Comparison of ENCODE assay signal across 11 cellular contexts in the genomic region with DNA sequence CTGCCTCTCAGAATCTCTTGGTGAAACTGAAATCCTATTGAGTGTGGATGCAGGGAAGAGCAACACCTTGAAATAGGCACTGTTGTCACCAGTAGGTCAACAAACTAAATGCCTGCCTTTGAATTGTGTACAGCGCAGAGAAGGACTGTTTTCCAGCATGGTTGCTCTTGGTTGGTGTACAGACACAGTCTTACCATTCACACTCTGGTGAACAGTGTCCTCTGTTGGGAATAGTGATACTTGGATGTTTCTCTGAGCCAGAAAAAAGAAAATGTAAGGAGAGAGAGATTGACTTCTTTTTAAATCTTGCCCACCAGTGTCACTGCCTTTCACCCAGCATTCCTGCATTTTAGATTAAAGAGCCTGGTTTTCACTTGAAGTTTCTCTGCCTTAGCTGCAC.
DNase-seq lines count a peak whose midpoint lies in the region; ATAC-seq and TF ChIP-seq lines count a peak whose summit lies in the region.
"Had no signal": no experiment of that assay in that cellular context is flagged by ENCODE, and none has a peak within 500 bp of the region (broad histone marks: within the 10 kb centered on the region; RNA-seq: fewer than 3 reads in every experiment).

No MANE protein-coding gene starts in this region.

- 0 out of 3 replicates have a peak, but pooled peaks have one; percentile 42 for ATAC-seq in RWPE2 (ENCODE audit: low read depth)
- ATAC-seq in activated CD8-positive, alpha-beta T cell treated with anti-CD3 and anti-CD28 coated beads for 36 hours = no peak
- ATAC-seq in GM21529 (IDR thresholded peaks at IDR 0.05; ENCODE audit: unreplicated experiment) = no peak
- ATAC-seq: activated CD4-positive, alpha-beta T cell treated with anti-CD3 and anti-CD28 coated beads for 36 hours had no signal

- no peaks in the 10 kb centered on the region for H3K27me3 ChIP-seq in BJ (ENCODE audit: control insufficient read depth, insufficient read depth, low read length)
- no peaks in the 10 kb centered on the region for H3K27me3 ChIP-seq in RWPE2 (ENCODE audit: insufficient read depth, poor library complexity, severe bottlenecking)

- no peaks in the 10 kb centered on the region for H3K9me3 ChIP-seq in RWPE2 (ENCODE audit: severe bottlenecking)

- no peak for DNase-seq in BJ (ENCODE audit: low read depth)
- no peak for DNase-seq in RWPE2 (ENCODE audit: low spot score)
- peak; percentile 18 for DNase-seq in fibroblast of gingiva (ENCODE audit: low read depth)
- DNase-seq in neural crest cell (ENCODE audit: low read depth, low spot score) = no peak
- DNase-seq in activated CD8-positive, alpha-beta T cell treated with anti-CD3 and anti-CD28 coated beads for 36 hours = no peak
- DNase-seq in activated CD8-positive, alpha-beta memory T cell treated with anti-CD3 and anti-CD28 coated beads for 24 hours = no peak
- DNase-seq in RKO (ENCODE audit: low spot score) = no peak
- DNase-seq: activated CD4-positive, alpha-beta T cell treated with anti-CD3 and anti-CD28 coated beads for 36 hours; NCI-H2227 treated with DMSO at 0.1 percent for 48 hours had no signal

- H3K27ac Mint-ChIP-seq in neural crest cell (ENCODE audit: unreplicated experiment) = peak overlapping the region; percentile 32
- no peak overlapping the region for H3K27ac Mint-ChIP-seq in activated CD8-positive, alpha-beta T cell treated with anti-CD3 and anti-CD28 coated beads for 36 hours
- H3K27ac Mint-ChIP-seq: activated CD4-positive, alpha-beta T cell treated with anti-CD3 and anti-CD28 coated beads for 36 hours had no signal

- H3K4me3 ChIP-seq in BJ (ENCODE audit: low read depth, low read length) (no peak overlapping the region), RWPE2 (ENCODE audit: severe bottlenecking) (no peak overlapping the region)
- H3K4me3 ChIP-seq: skin epidermis had no signal

- H3K9me3 Mint-ChIP-seq in neural crest cell = no peaks in the 10 kb centered on the region
- H3K9me3 Mint-ChIP-seq in activated CD8-positive, alpha-beta T cell treated with anti-CD3 and anti-CD28 coated beads for 36 hours = no peaks in the 10 kb centered on the region

- intact Hi-C loops in activated CD8-positive, alpha-beta T cell treated with anti-CD3 and anti-CD28 coated beads for 36 hours (cut with micrococcal nuclease) = no loop called here

- no peak overlapping the region for H3K27ac ChIP-seq in RWPE2 (ENCODE audit: poor library complexity, severe bottlenecking)

- CTCF ChIA-PET in BJ (lab: Yijun Ruan, JAX) = interaction anchor here (0.5 to 2.1 kb wide), 5 partner anchors 26 to 364 kb away, joined by 3 to 6 read pairs (median 3); no protein-coding TSS in a partner anchor
- CTCF ChIA-PET in activated CD8-positive, alpha-beta T cell treated with anti-CD3 and anti-CD28 coated beads for 36 hours (lab: Charles Lee) = no interaction called here

- H3K36me3 ChIP-seq in BJ (ENCODE audit: control insufficient read depth, insufficient read depth, low read length) (peaks cover 22% of the 10 kb centered on the region), RWPE2 (ENCODE audit: low read depth) (no peaks in the 10 kb centered on the region; the same call in 1 of the 2 replicates)

- no peak overlapping the region for H3K4me3 Mint-ChIP-seq in neural crest cell
- H3K4me3 Mint-ChIP-seq in activated CD8-positive, alpha-beta T cell treated with anti-CD3 and anti-CD28 coated beads for 36 hours = no peak overlapping the region
- H3K4me3 Mint-ChIP-seq: activated CD4-positive, alpha-beta T cell treated with anti-CD3 and anti-CD28 coated beads for 36 hours had no signal

- no peaks in the 10 kb centered on the region for H3K4me1 ChIP-seq in RWPE2 (ENCODE audit: insufficient read depth, poor library complexity, severe bottlenecking)

- POLR2A ChIA-PET in BJ (lab: Charles Lee) = interaction anchor here (0.7 kb wide), 1 partner anchor 69 kb away, joined by 8 read pairs; no protein-coding TSS in a partner anchor
- POLR2A ChIA-PET in activated CD8-positive, alpha-beta T cell treated with anti-CD3 and anti-CD28 coated beads for 36 hours (lab: Charles Lee) = no interaction called here

- H3K36me3 Mint-ChIP-seq in neural crest cell (ENCODE audit: low read depth) = peaks cover 8% of the 10 kb centered on the region
- no peaks in the 10 kb centered on the region for H3K36me3 Mint-ChIP-seq in activated CD8-positive, alpha-beta T cell treated with anti-CD3 and anti-CD28 coated beads for 36 hours (ENCODE audit: low read depth)

- H3K27me3 Mint-ChIP-seq in neural crest cell (ENCODE audit: low read depth) = no peaks in the 10 kb centered on the region
- peaks cover 3% of the 10 kb centered on the region for H3K27me3 Mint-ChIP-seq in activated CD8-positive, alpha-beta T cell treated with anti-CD3 and anti-CD28 coated beads for 36 hours
- H3K27me3 Mint-ChIP-seq: activated CD4-positive, alpha-beta T cell treated with anti-CD3 and anti-CD28 coated beads for 36 hours had no signal

- peaks cover 19% of the 10 kb centered on the region for H3K4me1 Mint-ChIP-seq in neural crest cell
- H3K4me1 Mint-ChIP-seq in activated CD8-positive, alpha-beta T cell treated with anti-CD3 and anti-CD28 coated beads for 36 hours (ENCODE audit: low read depth) = no peaks in the 10 kb centered on the region
- H3K4me1 Mint-ChIP-seq: activated CD4-positive, alpha-beta T cell treated with anti-CD3 and anti-CD28 coated beads for 36 hours had no signal

- TF ChIP-seq CTCF in BJ (IDR thresholded peaks at IDR 0.05; ENCODE audit: insufficient read depth, low read depth, low read length) = peak; percentile 43
- peak; percentile 24 for TF ChIP-seq CTCF in RWPE2 (IDR thresholded peaks at IDR 0.05; ENCODE audit: poor library complexity, severe bottlenecking)
- no peak for TF ChIP-seq CTCF in neural crest cell (conservative IDR thresholded peaks at IDR 0.05)
- no peak for TF ChIP-seq CTCF in activated CD8-positive, alpha-beta T cell treated with anti-CD3 and anti-CD28 coated beads for 36 hours (IDR thresholded peaks at IDR 0.05)

Comparison
In these comparisons a context has a peak if more than half of its experiments do, and no peak if none do; other contexts are left out.
1. CTCF ChIP-seq: peak in BJ (single experiment) and RWPE2 (single experiment); none in neural crest cell (single experiment) and activated CD8-positive, alpha-beta T cell treated with anti-CD3 and anti-CD28 coated beads for 36 hours (single experiment).